Comparison of ENCODE assay signal across 1 cellular context in the genomic region with DNA sequence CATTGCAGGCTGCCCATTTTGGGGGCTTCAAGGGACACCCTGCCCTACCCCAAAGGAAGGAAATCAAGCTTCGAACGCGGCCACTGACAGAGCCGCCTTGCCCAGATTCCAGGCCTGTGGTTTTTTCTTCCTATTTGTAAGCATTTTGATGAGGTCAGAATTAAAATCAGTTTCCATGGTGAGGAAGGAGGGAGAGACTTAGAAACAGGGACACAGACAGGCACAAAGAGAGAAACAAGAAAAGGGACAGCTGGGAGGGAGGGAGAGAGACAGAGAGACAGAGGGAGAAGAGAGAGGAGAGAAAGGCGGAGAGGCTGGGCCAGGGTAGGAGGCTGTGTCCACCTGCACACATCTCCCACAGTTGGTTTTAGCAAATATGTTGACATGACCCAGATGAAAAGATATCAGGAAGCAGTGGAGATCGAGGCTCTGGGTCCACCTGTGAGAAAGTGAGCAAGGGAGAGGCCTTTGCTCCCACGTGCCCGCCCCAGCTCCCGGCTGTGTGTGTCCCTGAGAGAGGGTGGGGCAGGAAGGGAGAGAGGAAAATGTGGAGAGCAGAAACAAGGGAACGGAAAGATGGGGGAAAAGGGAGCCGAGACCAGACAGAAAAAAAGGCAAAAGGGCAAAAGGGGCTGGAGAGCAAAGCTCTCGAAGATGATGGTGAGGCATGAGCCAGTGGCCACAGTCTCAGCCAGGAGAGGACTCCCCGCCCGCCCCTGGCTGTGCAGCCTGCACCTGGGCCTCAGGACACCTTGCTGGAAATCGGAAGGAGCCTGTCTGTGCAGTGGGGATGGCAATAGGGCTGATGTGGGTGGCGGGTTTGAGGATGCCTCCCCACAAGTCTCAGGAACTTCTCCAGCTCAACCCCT.
TF ChIP-seq lines count a peak whose summit lies in the region.

No MANE protein-coding gene starts in this region.

TF ChIP-seq in HepG2, 621 proteins besides CTCF, POLR2A, EP300 and RAD21 (continued from another document and continues in another):
- TF ChIP-seq ATF7 (IDR thresholded peaks at IDR 0.05) (no peak), ATF7 (CRISPR knock-in tag; IDR thresholded peaks at IDR 0.05) (no peak), ZBTB21 (CRISPR knock-in tag; IDR thresholded peaks at IDR 0.05) (no peak), PHF5A (CRISPR knock-in tag; IDR thresholded peaks at IDR 0.05; ENCODE audit: low read depth, unreplicated experiment) (no peak), NR2F2 (IDR thresholded peaks at IDR 0.05; ENCODE audit: borderline replicate concordance, low read depth) (no peak), NCOA2 (CRISPR knock-in tag; IDR thresholded peaks at IDR 0.05) (no peak), ISL2 (CRISPR knock-in tag; IDR thresholded peaks at IDR 0.05) (no peak), ARHGAP35 (CRISPR knock-in tag; IDR thresholded peaks at IDR 0.05; ENCODE audit: borderline replicate concordance) (no peak), TAF15 (IDR thresholded peaks at IDR 0.05; ENCODE audit: low read depth, low read length, poor library complexity, severe bottlenecking) (no peak), KAT8 (CRISPR knock-in tag; IDR thresholded peaks at IDR 0.05) (no peak), ZNF562 (CRISPR knock-in tag; IDR thresholded peaks at IDR 0.05; ENCODE audit: borderline replicate concordance) (no peak), ZNF234 (CRISPR knock-in tag; conservative IDR thresholded peaks at IDR 0.05) (no peak), KDM3A (CRISPR knock-in tag; IDR thresholded peaks at IDR 0.05; ENCODE audit: low read depth) (no peak), ZNF235 (CRISPR knock-in tag; IDR thresholded peaks at IDR 0.05; ENCODE audit: borderline replicate concordance) (no peak), CHD2 (IDR thresholded peaks at IDR 0.05; ENCODE audit: low read depth, low read length) (no peak), MTA3 (CRISPR knock-in tag; IDR thresholded peaks at IDR 0.05) (no peak), ZNF317 (CRISPR knock-in tag; IDR thresholded peaks at IDR 0.05) (no peak), RXRA (CRISPR knock-in tag; IDR thresholded peaks at IDR 0.05) (no peak)
- TF ChIP-seq, protein P1, sequence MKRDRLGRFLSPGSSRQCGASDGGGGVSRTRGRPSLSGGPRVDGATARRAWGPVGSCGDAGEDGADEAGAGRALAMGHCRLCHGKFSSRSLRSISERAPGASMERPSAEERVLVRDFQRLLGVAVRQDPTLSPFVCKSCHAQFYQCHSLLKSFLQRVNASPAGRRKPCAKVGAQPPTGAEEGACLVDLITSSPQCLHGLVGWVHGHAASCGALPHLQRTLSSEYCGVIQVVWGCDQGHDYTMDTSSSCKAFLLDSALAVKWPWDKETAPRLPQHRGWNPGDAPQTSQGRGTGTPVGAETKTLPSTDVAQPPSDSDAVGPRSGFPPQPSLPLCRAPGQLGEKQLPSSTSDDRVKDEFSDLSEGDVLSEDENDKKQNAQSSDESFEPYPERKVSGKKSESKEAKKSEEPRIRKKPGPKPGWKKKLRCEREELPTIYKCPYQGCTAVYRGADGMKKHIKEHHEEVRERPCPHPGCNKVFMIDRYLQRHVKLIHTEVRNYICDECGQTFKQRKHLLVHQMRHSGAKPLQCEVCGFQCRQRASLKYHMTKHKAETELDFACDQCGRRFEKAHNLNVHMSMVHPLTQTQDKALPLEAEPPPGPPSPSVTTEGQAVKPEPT (CRISPR knock-in tag; IDR thresholded peaks at IDR 0.05; ENCODE audit: low read depth): no peak
- TF ChIP-seq, protein P2, sequence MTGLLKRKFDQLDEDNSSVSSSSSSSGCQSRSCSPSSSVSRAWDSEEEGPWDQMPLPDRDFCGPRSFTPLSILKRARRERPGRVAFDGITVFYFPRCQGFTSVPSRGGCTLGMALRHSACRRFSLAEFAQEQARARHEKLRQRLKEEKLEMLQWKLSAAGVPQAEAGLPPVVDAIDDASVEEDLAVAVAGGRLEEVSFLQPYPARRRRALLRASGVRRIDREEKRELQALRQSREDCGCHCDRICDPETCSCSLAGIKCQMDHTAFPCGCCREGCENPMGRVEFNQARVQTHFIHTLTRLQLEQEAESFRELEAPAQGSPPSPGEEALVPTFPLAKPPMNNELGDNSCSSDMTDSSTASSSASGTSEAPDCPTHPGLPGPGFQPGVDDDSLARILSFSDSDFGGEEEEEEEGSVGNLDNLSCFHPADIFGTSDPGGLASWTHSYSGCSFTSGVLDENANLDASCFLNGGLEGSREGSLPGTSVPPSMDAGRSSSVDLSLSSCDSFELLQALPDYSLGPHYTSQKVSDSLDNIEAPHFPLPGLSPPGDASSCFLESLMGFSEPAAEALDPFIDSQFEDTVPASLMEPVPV (CRISPR knock-in tag; IDR thresholded peaks at IDR 0.05): no peak
- TF ChIP-seq, protein P3, sequence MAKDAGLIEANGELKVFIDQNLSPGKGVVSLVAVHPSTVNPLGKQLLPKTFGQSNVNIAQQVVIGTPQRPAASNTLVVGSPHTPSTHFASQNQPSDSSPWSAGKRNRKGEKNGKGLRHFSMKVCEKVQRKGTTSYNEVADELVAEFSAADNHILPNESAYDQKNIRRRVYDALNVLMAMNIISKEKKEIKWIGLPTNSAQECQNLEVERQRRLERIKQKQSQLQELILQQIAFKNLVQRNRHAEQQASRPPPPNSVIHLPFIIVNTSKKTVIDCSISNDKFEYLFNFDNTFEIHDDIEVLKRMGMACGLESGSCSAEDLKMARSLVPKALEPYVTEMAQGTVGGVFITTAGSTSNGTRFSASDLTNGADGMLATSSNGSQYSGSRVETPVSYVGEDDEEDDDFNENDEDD (CRISPR knock-in tag; IDR thresholded peaks at IDR 0.05; ENCODE audit: borderline replicate concordance): no peak
- TF ChIP-seq, protein P4, sequence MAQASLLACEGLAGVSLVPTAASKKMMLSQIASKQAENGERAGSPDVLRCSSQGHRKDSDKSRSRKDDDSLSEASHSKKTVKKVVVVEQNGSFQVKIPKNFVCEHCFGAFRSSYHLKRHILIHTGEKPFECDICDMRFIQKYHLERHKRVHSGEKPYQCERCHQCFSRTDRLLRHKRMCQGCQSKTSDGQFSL (CRISPR knock-in tag; IDR thresholded peaks at IDR 0.05): no peak
- TF ChIP-seq, protein P5, sequence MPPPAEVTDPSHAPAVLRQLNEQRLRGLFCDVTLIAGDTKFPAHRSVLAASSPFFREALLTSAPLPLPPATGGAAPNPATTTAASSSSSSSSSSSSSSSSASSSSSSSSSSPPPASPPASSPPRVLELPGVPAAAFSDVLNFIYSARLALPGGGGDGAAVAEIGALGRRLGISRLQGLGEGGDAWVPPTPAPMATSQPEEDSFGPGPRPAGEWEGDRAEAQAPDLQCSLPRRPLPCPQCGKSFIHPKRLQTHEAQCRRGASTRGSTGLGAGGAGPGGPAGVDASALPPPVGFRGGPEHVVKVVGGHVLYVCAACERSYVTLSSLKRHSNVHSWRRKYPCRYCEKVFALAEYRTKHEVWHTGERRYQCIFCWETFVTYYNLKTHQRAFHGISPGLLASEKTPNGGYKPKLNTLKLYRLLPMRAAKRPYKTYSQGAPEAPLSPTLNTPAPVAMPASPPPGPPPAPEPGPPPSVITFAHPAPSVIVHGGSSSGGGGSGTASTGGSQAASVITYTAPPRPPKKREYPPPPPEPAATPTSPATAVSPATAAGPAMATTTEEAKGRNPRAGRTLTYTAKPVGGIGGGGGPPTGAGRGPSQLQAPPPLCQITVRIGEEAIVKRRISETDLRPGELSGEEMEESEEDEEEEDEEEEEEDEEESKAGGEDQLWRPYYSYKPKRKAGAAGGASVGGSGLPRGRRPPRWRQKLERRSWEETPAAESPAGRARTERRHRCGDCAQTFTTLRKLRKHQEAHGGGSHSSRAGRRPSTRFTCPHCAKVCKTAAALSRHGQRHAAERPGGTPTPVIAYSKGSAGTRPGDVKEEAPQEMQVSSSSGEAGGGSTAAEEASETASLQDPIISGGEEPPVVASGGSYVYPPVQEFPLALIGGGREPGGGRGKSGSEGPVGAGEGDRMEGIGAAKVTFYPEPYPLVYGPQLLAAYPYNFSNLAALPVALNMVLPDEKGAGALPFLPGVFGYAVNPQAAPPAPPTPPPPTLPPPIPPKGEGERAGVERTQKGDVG (CRISPR knock-in tag; IDR thresholded peaks at IDR 0.05; ENCODE audit: borderline replicate concordance): no peak
- TF ChIP-seq, protein P6, sequence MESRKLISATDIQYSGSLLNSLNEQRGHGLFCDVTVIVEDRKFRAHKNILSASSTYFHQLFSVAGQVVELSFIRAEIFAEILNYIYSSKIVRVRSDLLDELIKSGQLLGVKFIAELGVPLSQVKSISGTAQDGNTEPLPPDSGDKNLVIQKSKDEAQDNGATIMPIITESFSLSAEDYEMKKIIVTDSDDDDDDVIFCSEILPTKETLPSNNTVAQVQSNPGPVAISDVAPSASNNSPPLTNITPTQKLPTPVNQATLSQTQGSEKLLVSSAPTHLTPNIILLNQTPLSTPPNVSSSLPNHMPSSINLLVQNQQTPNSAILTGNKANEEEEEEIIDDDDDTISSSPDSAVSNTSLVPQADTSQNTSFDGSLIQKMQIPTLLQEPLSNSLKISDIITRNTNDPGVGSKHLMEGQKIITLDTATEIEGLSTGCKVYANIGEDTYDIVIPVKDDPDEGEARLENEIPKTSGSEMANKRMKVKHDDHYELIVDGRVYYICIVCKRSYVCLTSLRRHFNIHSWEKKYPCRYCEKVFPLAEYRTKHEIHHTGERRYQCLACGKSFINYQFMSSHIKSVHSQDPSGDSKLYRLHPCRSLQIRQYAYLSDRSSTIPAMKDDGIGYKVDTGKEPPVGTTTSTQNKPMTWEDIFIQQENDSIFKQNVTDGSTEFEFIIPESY (CRISPR knock-in tag; IDR thresholded peaks at IDR 0.05): no peak
- TF ChIP-seq, protein P7, sequence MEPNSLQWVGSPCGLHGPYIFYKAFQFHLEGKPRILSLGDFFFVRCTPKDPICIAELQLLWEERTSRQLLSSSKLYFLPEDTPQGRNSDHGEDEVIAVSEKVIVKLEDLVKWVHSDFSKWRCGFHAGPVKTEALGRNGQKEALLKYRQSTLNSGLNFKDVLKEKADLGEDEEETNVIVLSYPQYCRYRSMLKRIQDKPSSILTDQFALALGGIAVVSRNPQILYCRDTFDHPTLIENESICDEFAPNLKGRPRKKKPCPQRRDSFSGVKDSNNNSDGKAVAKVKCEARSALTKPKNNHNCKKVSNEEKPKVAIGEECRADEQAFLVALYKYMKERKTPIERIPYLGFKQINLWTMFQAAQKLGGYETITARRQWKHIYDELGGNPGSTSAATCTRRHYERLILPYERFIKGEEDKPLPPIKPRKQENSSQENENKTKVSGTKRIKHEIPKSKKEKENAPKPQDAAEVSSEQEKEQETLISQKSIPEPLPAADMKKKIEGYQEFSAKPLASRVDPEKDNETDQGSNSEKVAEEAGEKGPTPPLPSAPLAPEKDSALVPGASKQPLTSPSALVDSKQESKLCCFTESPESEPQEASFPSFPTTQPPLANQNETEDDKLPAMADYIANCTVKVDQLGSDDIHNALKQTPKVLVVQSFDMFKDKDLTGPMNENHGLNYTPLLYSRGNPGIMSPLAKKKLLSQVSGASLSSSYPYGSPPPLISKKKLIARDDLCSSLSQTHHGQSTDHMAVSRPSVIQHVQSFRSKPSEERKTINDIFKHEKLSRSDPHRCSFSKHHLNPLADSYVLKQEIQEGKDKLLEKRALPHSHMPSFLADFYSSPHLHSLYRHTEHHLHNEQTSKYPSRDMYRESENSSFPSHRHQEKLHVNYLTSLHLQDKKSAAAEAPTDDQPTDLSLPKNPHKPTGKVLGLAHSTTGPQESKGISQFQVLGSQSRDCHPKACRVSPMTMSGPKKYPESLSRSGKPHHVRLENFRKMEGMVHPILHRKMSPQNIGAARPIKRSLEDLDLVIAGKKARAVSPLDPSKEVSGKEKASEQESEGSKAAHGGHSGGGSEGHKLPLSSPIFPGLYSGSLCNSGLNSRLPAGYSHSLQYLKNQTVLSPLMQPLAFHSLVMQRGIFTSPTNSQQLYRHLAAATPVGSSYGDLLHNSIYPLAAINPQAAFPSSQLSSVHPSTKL (CRISPR knock-in tag; IDR thresholded peaks at IDR 0.05): 0 out of 2 replicates have a peak, but pooled peaks have one; percentile 29
- TF ChIP-seq, protein P8, sequence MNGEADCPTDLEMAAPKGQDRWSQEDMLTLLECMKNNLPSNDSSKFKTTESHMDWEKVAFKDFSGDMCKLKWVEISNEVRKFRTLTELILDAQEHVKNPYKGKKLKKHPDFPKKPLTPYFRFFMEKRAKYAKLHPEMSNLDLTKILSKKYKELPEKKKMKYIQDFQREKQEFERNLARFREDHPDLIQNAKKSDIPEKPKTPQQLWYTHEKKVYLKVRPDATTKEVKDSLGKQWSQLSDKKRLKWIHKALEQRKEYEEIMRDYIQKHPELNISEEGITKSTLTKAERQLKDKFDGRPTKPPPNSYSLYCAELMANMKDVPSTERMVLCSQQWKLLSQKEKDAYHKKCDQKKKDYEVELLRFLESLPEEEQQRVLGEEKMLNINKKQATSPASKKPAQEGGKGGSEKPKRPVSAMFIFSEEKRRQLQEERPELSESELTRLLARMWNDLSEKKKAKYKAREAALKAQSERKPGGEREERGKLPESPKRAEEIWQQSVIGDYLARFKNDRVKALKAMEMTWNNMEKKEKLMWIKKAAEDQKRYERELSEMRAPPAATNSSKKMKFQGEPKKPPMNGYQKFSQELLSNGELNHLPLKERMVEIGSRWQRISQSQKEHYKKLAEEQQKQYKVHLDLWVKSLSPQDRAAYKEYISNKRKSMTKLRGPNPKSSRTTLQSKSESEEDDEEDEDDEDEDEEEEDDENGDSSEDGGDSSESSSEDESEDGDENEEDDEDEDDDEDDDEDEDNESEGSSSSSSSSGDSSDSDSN (CRISPR knock-in tag; IDR thresholded peaks at IDR 0.05): no peak
- TF ChIP-seq, protein P9, sequence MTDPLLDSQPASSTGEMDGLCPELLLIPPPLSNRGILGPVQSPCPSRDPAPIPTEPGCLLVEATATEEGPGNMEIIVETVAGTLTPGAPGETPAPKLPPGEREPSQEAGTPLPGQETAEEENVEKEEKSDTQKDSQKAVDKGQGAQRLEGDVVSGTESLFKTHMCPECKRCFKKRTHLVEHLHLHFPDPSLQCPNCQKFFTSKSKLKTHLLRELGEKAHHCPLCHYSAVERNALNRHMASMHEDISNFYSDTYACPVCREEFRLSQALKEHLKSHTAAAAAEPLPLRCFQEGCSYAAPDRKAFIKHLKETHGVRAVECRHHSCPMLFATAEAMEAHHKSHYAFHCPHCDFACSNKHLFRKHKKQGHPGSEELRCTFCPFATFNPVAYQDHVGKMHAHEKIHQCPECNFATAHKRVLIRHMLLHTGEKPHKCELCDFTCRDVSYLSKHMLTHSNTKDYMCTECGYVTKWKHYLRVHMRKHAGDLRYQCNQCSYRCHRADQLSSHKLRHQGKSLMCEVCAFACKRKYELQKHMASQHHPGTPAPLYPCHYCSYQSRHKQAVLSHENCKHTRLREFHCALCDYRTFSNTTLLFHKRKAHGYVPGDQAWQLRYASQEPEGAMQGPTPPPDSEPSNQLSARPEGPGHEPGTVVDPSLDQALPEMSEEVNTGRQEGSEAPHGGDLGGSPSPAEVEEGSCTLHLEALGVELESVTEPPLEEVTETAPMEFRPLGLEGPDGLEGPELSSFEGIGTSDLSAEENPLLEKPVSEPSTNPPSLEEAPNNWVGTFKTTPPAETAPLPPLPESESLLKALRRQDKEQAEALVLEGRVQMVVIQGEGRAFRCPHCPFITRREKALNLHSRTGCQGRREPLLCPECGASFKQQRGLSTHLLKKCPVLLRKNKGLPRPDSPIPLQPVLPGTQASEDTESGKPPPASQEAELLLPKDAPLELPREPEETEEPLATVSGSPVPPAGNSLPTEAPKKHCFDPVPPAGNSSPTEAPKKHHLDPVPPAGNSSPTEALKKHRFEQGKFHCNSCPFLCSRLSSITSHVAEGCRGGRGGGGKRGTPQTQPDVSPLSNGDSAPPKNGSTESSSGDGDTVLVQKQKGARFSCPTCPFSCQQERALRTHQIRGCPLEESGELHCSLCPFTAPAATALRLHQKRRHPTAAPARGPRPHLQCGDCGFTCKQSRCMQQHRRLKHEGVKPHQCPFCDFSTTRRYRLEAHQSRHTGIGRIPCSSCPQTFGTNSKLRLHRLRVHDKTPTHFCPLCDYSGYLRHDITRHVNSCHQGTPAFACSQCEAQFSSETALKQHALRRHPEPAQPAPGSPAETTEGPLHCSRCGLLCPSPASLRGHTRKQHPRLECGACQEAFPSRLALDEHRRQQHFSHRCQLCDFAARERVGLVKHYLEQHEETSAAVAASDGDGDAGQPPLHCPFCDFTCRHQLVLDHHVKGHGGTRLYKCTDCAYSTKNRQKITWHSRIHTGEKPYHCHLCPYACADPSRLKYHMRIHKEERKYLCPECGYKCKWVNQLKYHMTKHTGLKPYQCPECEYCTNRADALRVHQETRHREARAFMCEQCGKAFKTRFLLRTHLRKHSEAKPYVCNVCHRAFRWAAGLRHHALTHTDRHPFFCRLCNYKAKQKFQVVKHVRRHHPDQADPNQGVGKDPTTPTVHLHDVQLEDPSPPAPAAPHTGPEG (CRISPR knock-in tag; IDR thresholded peaks at IDR 0.05): no peak
